In the genomic region with DNA sequence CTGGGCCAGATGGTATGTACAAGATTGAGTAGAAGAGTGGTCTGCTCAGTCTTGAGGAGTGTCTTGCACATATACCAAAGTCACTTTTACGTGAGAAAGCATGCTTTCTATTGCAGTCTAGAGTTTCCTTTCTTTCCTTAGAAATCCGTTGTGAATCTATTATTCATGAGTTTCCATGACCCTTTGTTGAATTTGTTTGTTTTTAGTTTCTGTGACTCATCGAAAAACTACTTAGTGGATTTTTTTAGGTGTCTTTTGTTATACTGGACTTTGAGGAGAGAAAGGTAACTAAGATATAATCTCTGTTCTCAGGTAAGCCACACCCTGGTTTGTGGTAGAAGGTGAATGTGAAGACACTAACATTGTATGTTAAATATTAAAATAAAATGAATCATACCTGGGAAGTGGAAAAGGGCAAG, we compare ENCODE assay signal across 1 cellular context.
TF ChIP-seq lines count a peak whose summit lies in the region.

No MANE protein-coding gene starts in this region.

TF ChIP-seq in IMR-90, 13 proteins besides CTCF, POLR2A, EP300 and RAD21 (continued from another document):
- TF ChIP-seq, protein P1, sequence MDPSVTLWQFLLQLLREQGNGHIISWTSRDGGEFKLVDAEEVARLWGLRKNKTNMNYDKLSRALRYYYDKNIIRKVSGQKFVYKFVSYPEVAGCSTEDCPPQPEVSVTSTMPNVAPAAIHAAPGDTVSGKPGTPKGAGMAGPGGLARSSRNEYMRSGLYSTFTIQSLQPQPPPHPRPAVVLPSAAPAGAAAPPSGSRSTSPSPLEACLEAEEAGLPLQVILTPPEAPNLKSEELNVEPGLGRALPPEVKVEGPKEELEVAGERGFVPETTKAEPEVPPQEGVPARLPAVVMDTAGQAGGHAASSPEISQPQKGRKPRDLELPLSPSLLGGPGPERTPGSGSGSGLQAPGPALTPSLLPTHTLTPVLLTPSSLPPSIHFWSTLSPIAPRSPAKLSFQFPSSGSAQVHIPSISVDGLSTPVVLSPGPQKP (IDR thresholded peaks at IDR 0.05; ENCODE audit: borderline replicate concordance, low read depth, low read length) = no peak
